Comparison of ENCODE assay signal across 17 cellular contexts in genomic region chr4:25090516-25090915, GRCh38. TPM values are rescaled to one million over a fixed set of nuclear protein-coding genes. Genes with fewer than 3 reads are reported as not detected.
DNase-seq lines count a peak whose midpoint lies in the region; ATAC-seq and TF ChIP-seq lines count a peak whose summit lies in the region.
"Had no signal": no experiment of that assay in that cellular context is flagged by ENCODE, and none has a peak within 500 bp of the region (broad histone marks: within the 10 kb centered on the region; RNA-seq: fewer than 3 reads in every experiment).

No MANE protein-coding gene starts in this region.

- H3K4me3 ChIP-seq in astrocyte of the cerebellum (ENCODE audit: low read depth, low read length) (no peak overlapping the region), neural progenitor cell (no peak overlapping the region)
- H3K4me3 ChIP-seq: BLaER1 treated with 17β-estradiol and CSF1 and Interleukin-3, amounts not matched to agents 10 nM and 100 nM; SK-N-MC had no signal

- H4K20me1 ChIP-seq in neural progenitor cell (ENCODE audit: low read depth), result no peaks in the 10 kb centered on the region
- H4K20me1 ChIP-seq: BLaER1 treated with 17β-estradiol and CSF1 and Interleukin-3, amounts not matched to agents 10 nM and 100 nM had no signal

- H3K9ac ChIP-seq in neural progenitor cell, result no peak overlapping the region
- H3K9ac ChIP-seq: BLaER1 treated with 17β-estradiol and CSF1 and Interleukin-3, amounts not matched to agents 10 nM and 100 nM had no signal

- no peak overlapping the region for H3K4me3 Mint-ChIP-seq in neural progenitor cell
- H3K4me3 Mint-ChIP-seq: CD8-positive, alpha-beta memory T cell had no signal

- H3K27ac ChIP-seq in neural progenitor cell, result no peak overlapping the region
- H3K27ac ChIP-seq: BLaER1 treated with 17β-estradiol and CSF1 and Interleukin-3, amounts not matched to agents 10 nM and 100 nM; SK-N-MC had no signal

- peaks cover 7% of the 10 kb centered on the region for H3F3A ChIP-seq in neural progenitor cell (ENCODE audit: low read depth)

- H3K4me1 Mint-ChIP-seq in neural progenitor cell, result peaks cover 43% of the 10 kb centered on the region

- H3K4me1 ChIP-seq in neural progenitor cell, result no peaks in the 10 kb centered on the region

- no peaks in the 10 kb centered on the region for H3K9me3 ChIP-seq in neural progenitor cell (ENCODE audit: low read depth)

- H3K79me2 ChIP-seq in neural progenitor cell (ENCODE audit: low read depth), result no peaks in the 10 kb centered on the region

- DNase-seq in EL (peak; percentile 41), LHCN-M2 (ENCODE audit: low read depth) (peak; percentile 23), astrocyte of the cerebellum (ENCODE audit: low read depth) (peak; percentile 9), neural progenitor cell (ENCODE audit: low spot score) (no peak), SKM-1 (lab: John Stamatoyannopoulos, UW; ENCODE audit: unreplicated experiment) (no peak), T-helper 1 cell (no peak)
- DNase-seq: CD8-positive, alpha-beta memory T cell; DMS79 treated with DMSO at 0.1 percent for 48 hours; NCI-H1092 treated with DMSO at 0.1 percent for 48 hours; NCI-H226; NCI-H524 treated with DMSO at 0.1 percent for 48 hours; Right ventricle myocardium superior had no signal

- no peaks in the 10 kb centered on the region for H3K27me3 ChIP-seq in neural progenitor cell

- ATAC-seq in GM18520 (IDR thresholded peaks at IDR 0.05; ENCODE audit: unreplicated experiment), result no peak
- ATAC-seq: HCT116, Panc1 had no signal

- H2AFZ ChIP-seq in neural progenitor cell (replicated peaks), result no peak overlapping the region

- peaks cover 9% of the 10 kb centered on the region for H3K36me3 Mint-ChIP-seq in neural progenitor cell

- no peaks in the 10 kb centered on the region for H3K36me3 ChIP-seq in neural progenitor cell
- H3K36me3 ChIP-seq: BLaER1 treated with 17β-estradiol and CSF1 and Interleukin-3, amounts not matched to agents 10 nM and 100 nM had no signal

- no peak for TF ChIP-seq CTCF in astrocyte of the cerebellum (IDR thresholded peaks at IDR 0.05; ENCODE audit: low read depth, low read length, missing control alignments)
- TF ChIP-seq CTCF in neural progenitor cell (IDR thresholded peaks at IDR 0.05), result no peak

- peak overlapping the region; percentile 25 for H3K27ac Mint-ChIP-seq in neural progenitor cell
- H3K27ac Mint-ChIP-seq: CD8-positive, alpha-beta memory T cell had no signal

- in situ Hi-C loops in astrocyte of the cerebellum (cut with HindIII; ENCODE audit: low sequenced_read_pairs), result no loop called here

- peaks cover 2% of the 10 kb centered on the region for H3K27me3 Mint-ChIP-seq in neural progenitor cell (ENCODE audit: insufficient read depth, low read depth)

- H3K4me2 ChIP-seq in neural progenitor cell, result no peak overlapping the region

- peaks cover 15% of the 10 kb centered on the region for H3K9me3 Mint-ChIP-seq in neural progenitor cell

RNA-seq across cellular contexts. Expression of gene LGI2, which starts 59.8 kb away (rescaled TPM):
- total RNA-seq in LHCN-M2 (2014; rRNA removed), result not detected in 2 replicates
- polyA plus RNA-seq in LHCN-M2 (2012), result not detected
- total RNA-seq in neural progenitor cell (ENCODE audit: low replicate concordance), result 0.56 and 0.99 TPM in 2 replicates
- total RNA-seq: CD8-positive, alpha-beta memory T cell had no signal
- polyA plus RNA-seq: CD8-positive, alpha-beta memory T cell had no signal

Comparison
In these comparisons a context has a peak if more than half of its experiments do, and no peak if none do; other contexts are left out.
1. DNase-seq: peak in EL (single experiment), LHCN-M2 (single experiment) and astrocyte of the cerebellum (single experiment); none in neural progenitor cell (single experiment), SKM-1 (single experiment) and T-helper 1 cell (0 of 5).